In the genomic region with DNA sequence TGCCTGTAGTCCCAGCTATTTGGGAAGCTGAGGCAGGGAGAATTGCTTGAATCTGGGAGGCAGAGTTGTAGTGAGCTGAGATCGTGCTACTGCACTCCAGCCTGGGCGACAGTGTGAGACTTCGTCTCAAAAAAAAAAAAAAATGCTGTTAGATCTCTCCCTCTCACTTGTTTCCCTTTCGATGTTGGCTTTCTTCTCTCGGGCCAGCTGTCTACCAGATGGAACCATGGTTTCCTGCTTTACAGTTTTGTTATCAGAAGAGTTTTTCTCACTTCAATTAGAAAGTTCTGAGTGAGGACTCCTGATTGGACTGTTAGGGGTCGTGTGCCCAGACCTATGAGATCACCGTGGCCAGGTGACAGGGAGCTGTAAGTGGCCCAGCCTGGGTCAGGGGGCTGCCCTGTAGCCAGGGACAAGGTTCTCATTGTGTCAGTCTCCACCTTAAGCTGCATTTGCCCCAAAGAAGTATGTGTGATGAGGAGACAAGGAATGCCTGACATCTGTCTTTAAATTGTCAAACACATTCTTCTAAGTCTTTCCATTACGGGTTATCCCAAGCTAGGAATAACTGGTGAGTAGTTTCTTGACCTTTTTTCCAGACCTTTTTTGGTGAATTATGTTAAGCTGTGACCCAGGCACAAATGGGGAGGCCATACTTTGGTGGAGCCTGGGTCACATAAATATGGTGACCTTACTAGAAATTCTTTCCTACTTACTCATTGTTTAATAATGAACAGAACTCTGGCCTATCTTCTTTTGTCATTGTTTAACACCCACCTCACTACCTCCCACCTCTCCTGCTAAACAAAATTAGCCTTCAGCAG, we compare ENCODE assay signal across 8 cellular contexts. TPM values are rescaled to one million over a fixed set of nuclear protein-coding genes. Genes with fewer than 3 reads are reported as not detected.
A peak's percentile ranks its signal among the peaks of the same experiment; 100 is the strongest.
DNase-seq lines count a peak whose midpoint lies in the region; ATAC-seq and TF ChIP-seq lines count a peak whose summit lies in the region.

No MANE protein-coding gene starts in this region.

- H3K27me3 Mint-ChIP-seq in CD4-positive, alpha-beta T cell = no peaks in the 10 kb centered on the region
- H3K27me3 Mint-ChIP-seq in activated naive CD4-positive, alpha-beta T cell treated with anti-CD3 and anti-CD28 coated beads, Interleukin-2, amount 50 U/mL, for 24 hours = no peaks in the 10 kb centered on the region
- no peaks in the 10 kb centered on the region for H3K27me3 Mint-ChIP-seq in natural killer cell treated with Interleukin-12 subunit alpha and Interleukin-12 subunit beta and Interleukin-15 and Interleukin-18, amount 100 ng/mL, for 72 hours

- no peaks in the 10 kb centered on the region for H3K36me3 ChIP-seq in testis (ENCODE audit: low read depth, missing control alignments)

- H3K4me1 Mint-ChIP-seq in CD4-positive, alpha-beta T cell (ENCODE audit: low read depth) = peaks cover 58% of the 10 kb centered on the region
- H3K4me1 Mint-ChIP-seq in activated naive CD4-positive, alpha-beta T cell treated with anti-CD3 and anti-CD28 coated beads, Interleukin-2, amount 50 U/mL, for 24 hours = peaks cover 57% of the 10 kb centered on the region
- peaks cover 37% of the 10 kb centered on the region in 2 donors for H3K4me1 Mint-ChIP-seq in natural killer cell treated with Interleukin-12 subunit alpha and Interleukin-12 subunit beta and Interleukin-15 and Interleukin-18, amount 100 ng/mL, for 72 hours (ENCODE audit: low read depth in 2 of 2)

- no peaks in the 10 kb centered on the region for H3K27me3 ChIP-seq in CD4-positive, alpha-beta T cell (ENCODE audit: control insufficient read depth, insufficient read depth, low read length)
- H3K27me3 ChIP-seq in testis = no peaks in the 10 kb centered on the region

- no peaks in the 10 kb centered on the region for H3K4me1 ChIP-seq in testis

- no peak for TF ChIP-seq POLR2A in testis (IDR thresholded peaks at IDR 0.05)

- POLR2A ChIA-PET in CD4-positive, alpha-beta T cell (lab: Charles Lee) = interaction anchor here (0.7 to 5.3 kb wide), 12 partner anchors 9 to 679 kb away, joined by 3 to 37 read pairs (median 4); a partner anchor contains a TSS

- no peak overlapping the region for H3K4me3 ChIP-seq in testis

- H3K27ac ChIP-seq in CD4-positive, alpha-beta T cell (ENCODE audit: low read depth, low read length) = peak overlapping the region; percentile 25
- H3K27ac ChIP-seq in testis = no peak overlapping the region

- TF ChIP-seq CTCF in CD4-positive, alpha-beta T cell (IDR thresholded peaks at IDR 0.05) = no peak
- TF ChIP-seq CTCF in testis (IDR thresholded peaks at IDR 0.05) = no peak

- H3K27ac Mint-ChIP-seq in CD4-positive, alpha-beta T cell = peak overlapping the region; percentile 88
- peak overlapping the region; percentile 63 for H3K27ac Mint-ChIP-seq in activated naive CD4-positive, alpha-beta T cell treated with anti-CD3 and anti-CD28 coated beads, Interleukin-2, amount 50 U/mL, for 24 hours
- H3K27ac Mint-ChIP-seq in natural killer cell treated with Interleukin-12 subunit alpha and Interleukin-12 subunit beta and Interleukin-15 and Interleukin-18, amount 100 ng/mL, for 72 hours = peak overlapping the region; percentile 56 to 64

- CTCF ChIA-PET in CD4-positive, alpha-beta T cell (lab: Charles Lee) = interaction anchor here (0.6 to 3.5 kb wide), 6 partner anchors 26 to 86 kb away, joined by 3 to 22 read pairs (median 4); a partner anchor contains a TSS

- peaks cover 8% of the 10 kb centered on the region for H3K36me3 Mint-ChIP-seq in CD4-positive, alpha-beta T cell (ENCODE audit: low read depth)
- peaks cover 2% of the 10 kb centered on the region for H3K36me3 Mint-ChIP-seq in activated naive CD4-positive, alpha-beta T cell treated with anti-CD3 and anti-CD28 coated beads, Interleukin-2, amount 50 U/mL, for 24 hours
- H3K36me3 Mint-ChIP-seq in natural killer cell treated with Interleukin-12 subunit alpha and Interleukin-12 subunit beta and Interleukin-15 and Interleukin-18, amount 100 ng/mL, for 72 hours = no peaks in the 10 kb centered on the region

- no peaks in the 10 kb centered on the region for H3K9me3 ChIP-seq in CD4-positive, alpha-beta T cell (ENCODE audit: control insufficient read depth, low read length)
- H3K9me3 ChIP-seq in testis = no peaks in the 10 kb centered on the region

- no peaks in the 10 kb centered on the region for H3K9me3 Mint-ChIP-seq in CD4-positive, alpha-beta T cell
- no peaks in the 10 kb centered on the region for H3K9me3 Mint-ChIP-seq in activated naive CD4-positive, alpha-beta T cell treated with anti-CD3 and anti-CD28 coated beads, Interleukin-2, amount 50 U/mL, for 24 hours
- H3K9me3 Mint-ChIP-seq in natural killer cell treated with Interleukin-12 subunit alpha and Interleukin-12 subunit beta and Interleukin-15 and Interleukin-18, amount 100 ng/mL, for 72 hours = no peaks in the 10 kb centered on the region

- H3K4me3 Mint-ChIP-seq in CD4-positive, alpha-beta T cell = peak overlapping the region; percentile 69
- H3K4me3 Mint-ChIP-seq in activated naive CD4-positive, alpha-beta T cell treated with anti-CD3 and anti-CD28 coated beads, Interleukin-2, amount 50 U/mL, for 24 hours = peak overlapping the region; percentile 73
- peak overlapping the region; percentile 37 for H3K4me3 Mint-ChIP-seq in natural killer cell treated with Interleukin-12 subunit alpha and Interleukin-12 subunit beta and Interleukin-15 and Interleukin-18, amount 100 ng/mL, for 72 hours

- DNase-seq in CD4-positive, alpha-beta T cell = peak; percentile 7 to 62 (median 20)
- DNase-seq in HS-27A (ENCODE audit: low read depth) (peak; percentile 22), T1000 (lab: John Stamatoyannopoulos, UW) (no peak), testis (no peak)
- no peak for DNase-seq in natural killer cell treated with Interleukin-12 subunit alpha and Interleukin-12 subunit beta and Interleukin-15 and Interleukin-18, amount 100 ng/mL, for 72 hours (ENCODE audit: low spot score)

- WGBS in testis, 2 donors = 56 to 60% methylated on average over 8 of the region's 8 CpGs

- intact Hi-C loops in CD4-positive, alpha-beta T cell (cut with DNase I, micrococcal nuclease) = loop anchor here in 1 of 2 experiments (1.0 to 2.0 kb wide), 4 partner anchors 25 to 834 kb away; a partner anchor contains a TSS
- intact Hi-C loops in testis (cut with DNase I; ENCODE audit: low total_unique reads) = no loop called here

- peak; percentile 94 for ATAC-seq in CD4-positive, alpha-beta T cell (ENCODE audit: poor library complexity)
- peak; percentile 59 for ATAC-seq in GM21360 (IDR thresholded peaks at IDR 0.05; ENCODE audit: unreplicated experiment)
- ATAC-seq in natural killer cell treated with Interleukin-12 subunit alpha and Interleukin-12 subunit beta and Interleukin-15 and Interleukin-18, amount 100 ng/mL, for 72 hours = peak; percentile 84 to 86
- no peak for ATAC-seq in GM19328 (IDR thresholded peaks at IDR 0.05; ENCODE audit: unreplicated experiment)

RNA-seq across cellular contexts. Expression of a gene that starts 25.2 kb away (rescaled TPM):
- 10 to 100 TPM; 23.8 to 24.1 TPM for total RNA-seq in CD4-positive, alpha-beta T cell
- total RNA-seq in natural killer cell treated with Interleukin-12 subunit alpha and Interleukin-12 subunit beta and Interleukin-15 and Interleukin-18, amount 100 ng/mL, for 72 hours = 10 to 100 TPM; 21.8 to 30.8 TPM
- 10 to 100 TPM; 30.7 to 45.4 TPM for total RNA-seq in testis
- 73.9 TPM for polyA plus RNA-seq in testis (ENCODE audit: insufficient read depth, low read depth, low replicate concordance)

RNA-seq across cellular contexts. Expression of a gene that starts 32.3 kb away (rescaled TPM):
- total RNA-seq in CD4-positive, alpha-beta T cell = 1,000 to 10,000 TPM; 4,558 to 4,627 TPM
- total RNA-seq in natural killer cell treated with Interleukin-12 subunit alpha and Interleukin-12 subunit beta and Interleukin-15 and Interleukin-18, amount 100 ng/mL, for 72 hours = 1,000 to 10,000 TPM; 1,786 to 1,827 TPM
- total RNA-seq in testis = 1,000 to 10,000 TPM in 1 of 2 donors, 100 to 1,000 TPM in 1; 957 to 1,935 TPM
- 1,584 TPM for polyA plus RNA-seq in testis (ENCODE audit: insufficient read depth, low read depth, low replicate concordance)

RNA-seq across cellular contexts. Expression of a gene that starts 32.7 kb away (rescaled TPM):
- total RNA-seq in CD4-positive, alpha-beta T cell = 1 to 10 TPM; 6.8 to 7.2 TPM
- total RNA-seq in natural killer cell treated with Interleukin-12 subunit alpha and Interleukin-12 subunit beta and Interleukin-15 and Interleukin-18, amount 100 ng/mL, for 72 hours = 10 to 100 TPM; 24.6 to 45.0 TPM
- total RNA-seq in testis = 10 to 100 TPM; 35.1 to 41.7 TPM
- polyA plus RNA-seq in testis (ENCODE audit: insufficient read depth, low read depth, low replicate concordance) = 77.5 TPM

Comparison
In these comparisons a context has a peak if more than half of its experiments do, and no peak if none do; other contexts are left out.
1. DNase-seq: peak in CD4-positive, alpha-beta T cell (10 of 10) and HS-27A (single experiment); none in natural killer cell treated with Interleukin-12 subunit alpha and Interleukin-12 subunit beta and Interleukin-15 and Interleukin-18, amount 100 ng/mL, for 72 hours (single experiment), T1000 (single experiment) and testis (single experiment).
2. Peak in every context shown above with its lines, with median percentiles within 50 percentile points of each other: H3K27ac Mint-ChIP-seq and H3K4me3 Mint-ChIP-seq.